ENCODE assay signal across 23 cellular contexts in the genomic region with DNA sequence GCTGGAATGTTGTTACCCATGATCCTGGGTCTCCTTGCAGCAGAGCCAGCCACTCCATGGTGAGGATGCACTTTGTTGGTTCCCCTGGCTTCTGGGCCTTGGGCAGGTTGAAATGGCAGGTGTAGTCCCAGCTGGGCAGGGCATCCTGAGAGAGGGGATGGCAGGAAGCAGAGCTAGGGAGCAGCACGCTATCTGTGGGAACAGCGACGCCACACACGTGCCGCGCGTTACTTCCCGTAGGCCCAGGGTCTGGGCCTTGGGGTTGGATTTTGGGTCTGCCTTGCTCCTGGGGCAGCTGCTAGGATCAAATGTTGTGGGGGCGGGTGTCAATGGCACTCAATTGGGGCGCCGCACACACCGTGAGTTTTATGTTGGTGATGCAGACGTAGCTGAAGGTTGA.
DNase-seq lines count a peak whose midpoint lies in the region; ATAC-seq and TF ChIP-seq lines count a peak whose summit lies in the region.
"Had no signal": no experiment of that assay in that cellular context is flagged by ENCODE, and none has a peak within 500 bp of the region (broad histone marks: within the 10 kb centered on the region; RNA-seq: fewer than 3 reads in every experiment).

No MANE protein-coding gene starts in this region.

- H3K4me3 Mint-ChIP-seq in WTC11 (peak overlapping the region; percentile 55), type B pancreatic cell (no peak overlapping the region)
- H3K4me3 Mint-ChIP-seq in stimulated activated effector memory CD8-positive, alpha-beta T cell treated with anti-CD3 and anti-CD28 coated beads, Interleukin-12 subunit alpha, Interleukin-12 subunit beta, amount 100 ng/mL, for 72 hours, result no peak overlapping the region

- no peaks in the 10 kb centered on the region for H3K36me3 Mint-ChIP-seq in WTC11
- H3K36me3 Mint-ChIP-seq in type B pancreatic cell, result no peaks in the 10 kb centered on the region
- H3K36me3 Mint-ChIP-seq in stimulated activated effector memory CD8-positive, alpha-beta T cell treated with anti-CD3 and anti-CD28 coated beads, Interleukin-12 subunit alpha, Interleukin-12 subunit beta, amount 100 ng/mL, for 72 hours, result no peaks in the 10 kb centered on the region

- TF ChIP-seq CTCF in WTC11 (IDR thresholded peaks at IDR 0.05) (no peak), type B pancreatic cell (conservative IDR thresholded peaks at IDR 0.05) (no peak)

- DNase-seq in DMS53 (lab: John Stamatoyannopoulos, UW) (peak; percentile 17), DMS53 treated with DMSO at 0.1 percent for 48 hours (lab: John Stamatoyannopoulos, UW; ENCODE audit: unreplicated experiment) (no peak), WTC11 (ENCODE audit: low spot score) (no peak), iPS-NIHi11 (ENCODE audit: low spot score) (peak; percentile 27), type B pancreatic cell (ENCODE audit: extremely low spot score, unreplicated experiment) (no peak), NCI-H2196 treated with DMSO at 0.1 percent for 48 hours (lab: John Stamatoyannopoulos, UW; ENCODE audit: unreplicated experiment) (no peak)
- no peak for DNase-seq in stimulated activated effector memory CD8-positive, alpha-beta T cell treated with anti-CD3 and anti-CD28 coated beads, Interleukin-12 subunit alpha, Interleukin-12 subunit beta, amount 100 ng/mL, for 72 hours (ENCODE audit: low spot score in 2 of 2)
- DNase-seq: activated CD4-positive, alpha-beta T cell treated with anti-CD3 and anti-CD28 coated beads for 48 hours; amygdala; gastrocnemius medialis; HCEC 1CT; Kasumi-1; left colon; NCI-H2081 treated with DMSO at 0.1 percent for 48 hours; right lobe of liver; RPMI8226; SJCRH30; spleen; T-helper 9 cell; transverse colon had no signal

- H3K4me1 Mint-ChIP-seq in WTC11, result peaks cover 22% of the 10 kb centered on the region
- no peaks in the 10 kb centered on the region for H3K4me1 Mint-ChIP-seq in type B pancreatic cell (ENCODE audit: unreplicated experiment)
- peaks cover 10% of the 10 kb centered on the region for H3K4me1 Mint-ChIP-seq in stimulated activated effector memory CD8-positive, alpha-beta T cell treated with anti-CD3 and anti-CD28 coated beads, Interleukin-12 subunit alpha, Interleukin-12 subunit beta, amount 100 ng/mL, for 72 hours

- H3K9me3 Mint-ChIP-seq in WTC11 (no peaks in the 10 kb centered on the region), type B pancreatic cell (no peaks in the 10 kb centered on the region)
- H3K9me3 Mint-ChIP-seq in stimulated activated effector memory CD8-positive, alpha-beta T cell treated with anti-CD3 and anti-CD28 coated beads, Interleukin-12 subunit alpha, Interleukin-12 subunit beta, amount 100 ng/mL, for 72 hours, result no peaks in the 10 kb centered on the region

- CTCF ChIA-PET in WTC11 (lab: Charles Lee), result interaction anchor here (0.5 to 1.5 kb wide), 7 partner anchors 14 to 793 kb away, joined by 3 to 7 read pairs (median 4); no protein-coding TSS in a partner anchor

- H3K27ac Mint-ChIP-seq in WTC11 (0 out of 2 replicates have a peak overlapping the region, but pooled peaks have one; percentile 24), type B pancreatic cell (peak overlapping the region; percentile 62)
- no peak overlapping the region for H3K27ac Mint-ChIP-seq in stimulated activated effector memory CD8-positive, alpha-beta T cell treated with anti-CD3 and anti-CD28 coated beads, Interleukin-12 subunit alpha, Interleukin-12 subunit beta, amount 100 ng/mL, for 72 hours
- H3K27ac Mint-ChIP-seq: progenitor cell of endocrine pancreas had no signal

- H3K27me3 Mint-ChIP-seq in WTC11 (ENCODE audit: low read depth), result no peaks in the 10 kb centered on the region
- H3K27me3 Mint-ChIP-seq in type B pancreatic cell, result no peaks in the 10 kb centered on the region
- H3K27me3 Mint-ChIP-seq: progenitor cell of endocrine pancreas had no signal

- POLR2A ChIA-PET in WTC11 (lab: Charles Lee), result interaction anchor here (1.5 to 1.6 kb wide), 2 partner anchors 14 to 33 kb away, joined by 3 to 4 read pairs; no protein-coding TSS in a partner anchor

- ATAC-seq in WTC11 (peak; percentile 31), HG03520 (IDR thresholded peaks at IDR 0.05; ENCODE audit: unreplicated experiment) (no peak)
- ATAC-seq in stimulated activated effector memory CD8-positive, alpha-beta T cell treated with anti-CD3 and anti-CD28 coated beads, Interleukin-12 subunit alpha, Interleukin-12 subunit beta, amount 100 ng/mL, for 72 hours, result no peak
- ATAC-seq: activated naive CD4-positive, alpha-beta T cell treated with anti-CD3 and anti-CD28 coated beads, Interleukin-2, amount 50 U/mL, for 72 hours; gastrocnemius medialis; left colon; right lobe of liver had no signal

TF ChIP-seq in WTC11, 78 proteins besides CTCF, POLR2A, EP300 and RAD21:
- TF ChIP-seq, protein P1, sequence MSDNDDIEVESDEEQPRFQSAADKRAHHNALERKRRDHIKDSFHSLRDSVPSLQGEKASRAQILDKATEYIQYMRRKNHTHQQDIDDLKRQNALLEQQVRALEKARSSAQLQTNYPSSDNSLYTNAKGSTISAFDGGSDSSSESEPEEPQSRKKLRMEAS (CRISPR knock-in tag; IDR thresholded peaks at IDR 0.05), result peak; percentile 43; the same call in 1 of the 2 replicates
- TF ChIP-seq CBFB (CRISPR knock-in tag; IDR thresholded peaks at IDR 0.05; ENCODE audit: low read depth), result 0 out of 2 replicates have a peak, but pooled peaks have one; percentile 30
- TF ChIP-seq, protein P2, sequence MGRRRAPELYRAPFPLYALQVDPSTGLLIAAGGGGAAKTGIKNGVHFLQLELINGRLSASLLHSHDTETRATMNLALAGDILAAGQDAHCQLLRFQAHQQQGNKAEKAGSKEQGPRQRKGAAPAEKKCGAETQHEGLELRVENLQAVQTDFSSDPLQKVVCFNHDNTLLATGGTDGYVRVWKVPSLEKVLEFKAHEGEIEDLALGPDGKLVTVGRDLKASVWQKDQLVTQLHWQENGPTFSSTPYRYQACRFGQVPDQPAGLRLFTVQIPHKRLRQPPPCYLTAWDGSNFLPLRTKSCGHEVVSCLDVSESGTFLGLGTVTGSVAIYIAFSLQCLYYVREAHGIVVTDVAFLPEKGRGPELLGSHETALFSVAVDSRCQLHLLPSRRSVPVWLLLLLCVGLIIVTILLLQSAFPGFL (CRISPR knock-in tag; IDR thresholded peaks at IDR 0.05; ENCODE audit: borderline replicate concordance), result no peak

Comparison
In these comparisons a context has a peak if more than half of its experiments do, and no peak if none do; other contexts are left out.
1. DNase-seq: peak in DMS53 (single experiment) and iPS-NIHi11 (single experiment); none in DMS53 treated with DMSO at 0.1 percent for 48 hours (single experiment), WTC11 (single experiment), type B pancreatic cell (single experiment), stimulated activated effector memory CD8-positive, alpha-beta T cell treated with anti-CD3 and anti-CD28 coated beads, Interleukin-12 subunit alpha, Interleukin-12 subunit beta, amount 100 ng/mL, for 72 hours (0 of 2) and NCI-H2196 treated with DMSO at 0.1 percent for 48 hours (single experiment).